Comparison of ENCODE assay signal across 31 cellular contexts in genomic region chr11:103649401-103649895, GRCh38.
"Had no signal": no experiment of that assay in that cellular context is flagged by ENCODE, and none has a peak within 500 bp of the region (broad histone marks: within the 10 kb centered on the region; RNA-seq: fewer than 3 reads in every experiment).

No MANE protein-coding gene starts in this region.

- H3K27ac ChIP-seq: body of pancreas, coronary artery, heart left ventricle, pancreas, prostate gland, skin epidermis, stomach, thyroid gland, upper lobe of right lung had no signal

- FAIRE-seq: pancreas had no signal

- H3K36me3 Mint-ChIP-seq: activated naive CD8-positive, alpha-beta T cell; immature natural killer cell had no signal

- H3K4me1 Mint-ChIP-seq: immature natural killer cell; naive thymus-derived CD4-positive, alpha-beta T cell; neural crest cell had no signal

- H3K4me1 ChIP-seq: body of pancreas, heart left ventricle, pancreas, prostate gland, stomach, thyroid gland, upper lobe of right lung had no signal

- H3K27me3 ChIP-seq: body of pancreas, heart left ventricle, pancreas, stomach, thyroid gland, upper lobe of right lung had no signal

- H3K4me3 Mint-ChIP-seq: activated naive CD8-positive, alpha-beta T cell; activated T-cell treated with anti-CD3 and anti-CD28 coated beads, Interleukin-2, amount 50 U/mL, for 72 hours; effector memory CD8-positive, alpha-beta T cell; immature natural killer cell; memory B cell; naive thymus-derived CD4-positive, alpha-beta T cell; neural crest cell had no signal

- H3K27me3 Mint-ChIP-seq: activated naive CD8-positive, alpha-beta T cell; effector memory CD8-positive, alpha-beta T cell; memory B cell had no signal

- H3K4me3 ChIP-seq: body of pancreas, coronary artery, heart left ventricle, pancreas, prostate gland, skin epidermis, stomach, thyroid gland, upper lobe of right lung had no signal

- DNase-seq: activated CD4-positive, alpha-beta T cell treated with anti-CD3 and anti-CD28 coated beads for 4 hours; activated CD4-positive, alpha-beta T cell treated with anti-CD3 and anti-CD28 coated beads, Interleukin-2, amount 50 U/mL, for 4 hours; activated CD4-positive, CD25-positive, alpha-beta regulatory T cell; activated naive CD4-positive, alpha-beta T cell treated with Interleukin-2 at 50 U/mL for 16 hours; activated T-cell treated with anti-CD3 and anti-CD28 coated beads for 4 hours; activated T-cell treated with anti-CD3 and anti-CD28 coated beads, Interleukin-2, amount 50 U/mL, for 72 hours; aorta; body of pancreas; effector memory CD8-positive, alpha-beta T cell; foreskin fibroblast; heart left ventricle; hypothalamus; immature natural killer cell; midbrain; naive thymus-derived CD4-positive, alpha-beta T cell; nucleus accumbens; pancreas; retina; stimulated activated CD4-positive, alpha-beta T cell treated with anti-CD3 and anti-CD28 coated beads, Interleukin-12 subunit alpha, Interleukin-12 subunit beta, amount 100 ng/mL, for 4 hours; stimulated activated CD4-positive, alpha-beta T cell treated with anti-CD3 and anti-CD28 coated beads, Interleukin-4, amount 100 ng/mL, for 1 hour; stomach; thyroid gland; upper lobe of right lung had no signal

- ATAC-seq: body of pancreas; effector memory CD8-positive, alpha-beta T cell; esophagus mucosa; heart left ventricle; naive thymus-derived CD4-positive, alpha-beta T cell; pancreas; sciatic nerve; upper lobe of right lung had no signal

- H3K36me3 ChIP-seq: heart left ventricle, pancreas, prostate gland, stomach, thyroid gland, upper lobe of right lung had no signal

- H3K27ac Mint-ChIP-seq: activated naive CD8-positive, alpha-beta T cell; activated T-cell treated with anti-CD3 and anti-CD28 coated beads, Interleukin-2, amount 50 U/mL, for 72 hours; effector memory CD8-positive, alpha-beta T cell; immature natural killer cell; naive thymus-derived CD4-positive, alpha-beta T cell had no signal

- H3K9me3 ChIP-seq: body of pancreas, pancreas, prostate gland, thyroid gland, upper lobe of right lung had no signal
